Comparison of ENCODE assay signal across 8 cellular contexts in genomic region chr17:40075216-40076100, GRCh38. TPM values are rescaled to one million over a fixed set of nuclear protein-coding genes. Genes with fewer than 3 reads are reported as not detected.
A peak's percentile ranks its signal among the peaks of the same experiment; 100 is the strongest.
DNase-seq lines count a peak whose midpoint lies in the region; ATAC-seq and TF ChIP-seq lines count a peak whose summit lies in the region.

No MANE protein-coding gene starts in this region.

- H3K4me3 ChIP-seq in HL-60 (replicated peaks; ENCODE audit: insufficient read depth, low read length): no peak overlapping the region
- H3K4me3 ChIP-seq in osteoblast (ENCODE audit: insufficient read depth, low read length): peak overlapping the region; percentile 43
- no peak overlapping the region for H3K4me3 ChIP-seq in urinary bladder (ENCODE audit: low read depth, low read length)

- peaks cover 39% of the 10 kb centered on the region for H4K20me1 ChIP-seq in osteoblast (ENCODE audit: insufficient read depth, low read length)

- DNase-seq in CD1c-positive myeloid dendritic cell (ENCODE audit: extremely low spot score) (peak; percentile 79), HL-60 (ENCODE audit: low read depth in 1 of 2, low spot score in 1 of 2) (peak; percentile 92 to 93), RKO (ENCODE audit: low spot score) (peak; percentile 49), foreskin melanocyte (peak; percentile 60), osteoblast (ENCODE audit: insufficient read length, low spot score, missing footprints) (peak; percentile 94)
- peak; percentile 53 for DNase-seq in activated effector memory CD4-positive, alpha-beta T cell treated with Interleukin-2 at 50 U/mL for 16 hours

- peaks cover 18% of the 10 kb centered on the region for H3K79me2 ChIP-seq in osteoblast (ENCODE audit: insufficient read depth, low read length)

- peak; percentile 90 for TF ChIP-seq CTCF in HL-60 (IDR thresholded peaks at IDR 0.05; ENCODE audit: insufficient read depth, low read length)
- peak; percentile 88 for TF ChIP-seq CTCF in osteoblast (IDR thresholded peaks at IDR 0.05; ENCODE audit: extremely low read depth, low read depth, low read length)

- ATAC-seq in GM21515 (IDR thresholded peaks at IDR 0.05; ENCODE audit: unreplicated experiment): no peak

- H3K4me2 ChIP-seq in osteoblast (ENCODE audit: insufficient read depth, low read length): peak overlapping the region; percentile 65

- 11% methylated on average over 15 of the region's 15 CpGs for WGBS in urinary bladder

- peak overlapping the region; percentile 80 for H3K27ac ChIP-seq in HL-60 (replicated peaks)
- peak overlapping the region; percentile 51 for H3K27ac ChIP-seq in osteoblast (ENCODE audit: low read depth, low read length)
- H3K27ac ChIP-seq in urinary bladder (ENCODE audit: low read depth): peak overlapping the region; percentile 64

- peak overlapping the region; percentile 47 for H2AFZ ChIP-seq in osteoblast (ENCODE audit: low read length)

- peaks cover 50% of the 10 kb centered on the region for H3K4me1 ChIP-seq in osteoblast (ENCODE audit: insufficient read depth, low read length)
- peaks cover 5% of the 10 kb centered on the region for H3K4me1 ChIP-seq in urinary bladder (ENCODE audit: insufficient read depth)

- no peaks in the 10 kb centered on the region for H3K9me3 ChIP-seq in osteoblast (ENCODE audit: low read depth, low read length)

- no peaks in the 10 kb centered on the region for H3K36me3 ChIP-seq in osteoblast (ENCODE audit: insufficient read depth, low read length)
- no peaks in the 10 kb centered on the region for H3K36me3 ChIP-seq in urinary bladder (ENCODE audit: insufficient read depth)

- H3K27me3 ChIP-seq in HL-60 (ENCODE audit: insufficient read depth, poor library complexity, severe bottlenecking) (no peaks in the 10 kb centered on the region), osteoblast (ENCODE audit: insufficient read depth, low read length) (no peaks in the 10 kb centered on the region)

RNA-seq across cellular contexts. Expression of gene THRA, which starts 12.7 kb away (rescaled TPM):
- total RNA-seq in osteoblast: 30.6 and 33.3 TPM in 2 replicates
- 35.5 TPM for total RNA-seq in urinary bladder
- polyA plus RNA-seq in urinary bladder: 76.3 TPM

RNA-seq across cellular contexts. Expression of gene MED24, which starts 21.2 kb away (rescaled TPM):
- 33.6 and 36.6 TPM in 2 replicates for total RNA-seq in osteoblast
- 45.8 TPM for total RNA-seq in urinary bladder
- 52.4 TPM for polyA plus RNA-seq in urinary bladder

RNA-seq across cellular contexts. Expression of gene NR1D1, which starts 24.9 kb away (rescaled TPM):
- total RNA-seq in osteoblast: 5.1 and 7.1 TPM in 2 replicates
- 2.0 TPM for total RNA-seq in urinary bladder
- 18.1 TPM for polyA plus RNA-seq in urinary bladder

RNA-seq across cellular contexts. Expression of gene MSL1, which starts 46.3 kb away (rescaled TPM):
- total RNA-seq in osteoblast: 53.3 and 60.1 TPM in 2 replicates
- total RNA-seq in urinary bladder: 81.3 TPM
- 70.9 TPM for polyA plus RNA-seq in urinary bladder
